ENCODE assay signal across 9 cellular contexts in genomic region chr16:86604436-86605220, GRCh38. TPM values are rescaled to one million over a fixed set of nuclear protein-coding genes. Genes with fewer than 3 reads are reported as not detected.
DNase-seq lines count a peak whose midpoint lies in the region; ATAC-seq and TF ChIP-seq lines count a peak whose summit lies in the region.
"Had no signal": no experiment of that assay in that cellular context is flagged by ENCODE, and none has a peak within 500 bp of the region (broad histone marks: within the 10 kb centered on the region; RNA-seq: fewer than 3 reads in every experiment).

No MANE protein-coding gene starts in this region.

- ATAC-seq in GM18511 (IDR thresholded peaks at IDR 0.05; ENCODE audit: unreplicated experiment): peak; percentile 70

- no peak for TF ChIP-seq CTCF in Peyer's patch (IDR thresholded peaks at IDR 0.05)

- H3K27ac ChIP-seq in Peyer's patch (no peak overlapping the region), caudate nucleus (ENCODE audit: low read depth, low read length) (no peak overlapping the region)

- peak in 2 of 3 donors; percentile 25 to 62 for DNase-seq in Peyer's patch
- peak; percentile 12 for DNase-seq in activated naive CD8-positive, alpha-beta T cell treated with anti-CD3 and anti-CD28 coated beads, Interleukin-2, amount 50 U/mL, for 16 hours (ENCODE audit: low read depth, low spot score)
- peak; percentile 17 to 51 for DNase-seq in stimulated activated CD4-positive, alpha-beta T cell treated with anti-CD3 and anti-CD28 coated beads, Interleukin-4, amount 100 ng/mL, for 4 hours
- DNase-seq in NOMO-1 treated with dmso at 0.1 percent for 144 hours (lab: John Stamatoyannopoulos, UW; ENCODE audit: unreplicated experiment): no peak
- no peak for DNase-seq in caudate nucleus (lab: John Stamatoyannopoulos, UW)
- DNase-seq in inferior parietal cortex (ENCODE audit: extremely low spot score): no peak
- DNase-seq in NCI-H1092 treated with DMSO at 0.1 percent for 48 hours (lab: John Stamatoyannopoulos, UW): no peak
- DNase-seq: NCI-H146 had no signal

- H3K36me3 ChIP-seq in Peyer's patch: no peaks in the 10 kb centered on the region

- no peaks in the 10 kb centered on the region for H3K4me1 ChIP-seq in Peyer's patch

- no peaks in the 10 kb centered on the region for H3K27me3 ChIP-seq in Peyer's patch

- H3K4me3 ChIP-seq in Peyer's patch: peak overlapping the region; percentile 23 to 39 (median 28)

- no peak for TF ChIP-seq POLR2A in Peyer's patch (IDR thresholded peaks at IDR 0.05)

- no peaks in the 10 kb centered on the region for H3K9me3 ChIP-seq in Peyer's patch

RNA-seq across cellular contexts. Expression of gene FOXL1, which starts 26.3 kb away (rescaled TPM):
- 10 to 100 TPM in 1 of 4 donors, 1 to 10 TPM in 3; 2.0 to 12.4 (median 3.0) TPM for total RNA-seq in Peyer's patch

RNA-seq across cellular contexts. Expression of gene FOXC2, which starts 38.0 kb away (rescaled TPM):
- total RNA-seq in Peyer's patch: 1 to 10 TPM in 1 of 4 donors, under 1 TPM in 1, not detected in 2; 0.40 to 1.5 TPM

RNA-seq across cellular contexts. Expression of gene MTHFSD, which starts 49.6 kb away (rescaled TPM):
- total RNA-seq in Peyer's patch: 10 to 100 TPM; 18.2 to 35.4 (median 21.9) TPM

Comparison
In these comparisons a context has a peak if more than half of its experiments do, and no peak if none do; other contexts are left out.
1. DNase-seq: peak in Peyer's patch (2 of 3), activated naive CD8-positive, alpha-beta T cell treated with anti-CD3 and anti-CD28 coated beads, Interleukin-2, amount 50 U/mL, for 16 hours (single experiment) and stimulated activated CD4-positive, alpha-beta T cell treated with anti-CD3 and anti-CD28 coated beads, Interleukin-4, amount 100 ng/mL, for 4 hours (2 of 2); none in NOMO-1 treated with dmso at 0.1 percent for 144 hours (single experiment), caudate nucleus (0 of 61), inferior parietal cortex (single experiment) and NCI-H1092 treated with DMSO at 0.1 percent for 48 hours (single experiment).